8 cellular contexts compared by ENCODE assay signal in the genomic region with DNA sequence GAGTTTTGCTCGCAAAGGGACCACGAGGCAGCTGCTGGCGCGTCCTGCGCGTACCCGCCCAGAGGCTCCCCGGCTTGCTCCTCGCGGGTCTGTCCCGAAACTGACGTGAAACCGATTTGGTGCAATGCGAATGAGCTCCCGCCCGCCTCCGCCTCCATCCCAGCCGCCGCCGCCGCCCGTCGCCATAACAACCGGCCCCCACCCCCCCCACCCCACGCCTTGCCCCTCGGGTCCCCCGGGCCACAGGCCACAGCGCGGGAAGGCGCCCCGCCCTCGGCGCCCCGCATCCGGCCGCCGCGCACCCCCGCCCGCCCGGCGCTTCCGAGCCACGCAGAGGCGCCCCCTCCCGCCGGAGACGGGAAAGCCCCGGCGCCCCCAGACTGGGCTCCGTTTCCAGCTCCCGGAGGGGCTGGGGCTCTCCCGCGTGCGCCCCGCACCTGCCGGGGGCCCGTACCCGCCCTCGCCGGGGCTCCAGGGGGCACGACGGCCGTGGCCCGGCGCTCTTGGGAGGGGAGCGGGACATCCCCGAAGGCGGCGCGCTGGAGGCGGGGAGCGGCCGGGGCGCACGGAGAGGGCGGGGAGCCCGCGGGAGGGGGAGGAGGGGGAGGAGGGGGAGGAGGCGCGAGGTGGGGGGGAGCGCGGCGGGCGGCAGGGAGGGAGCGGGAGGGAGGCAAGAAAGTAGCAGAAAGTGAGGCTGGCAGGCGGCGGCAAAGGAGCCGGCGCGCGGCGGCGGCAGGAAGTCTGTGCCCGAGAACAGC. TPM values are rescaled to one million over a fixed set of nuclear protein-coding genes. Genes with fewer than 3 reads are reported as not detected.
DNase-seq lines count a peak whose midpoint lies in the region; ATAC-seq lines count a peak whose summit lies in the region.

A gene (plus strand): TSS at position 678 of the 758 bp plus-strand sequence.

- H3K9me3 ChIP-seq in NT2/D1 (ENCODE audit: insufficient read depth, low read length) (no peaks in the 10 kb centered on the region), esophagus (ENCODE audit: control insufficient read depth in 2 of 2, insufficient read depth in 1 of 2, low read depth in 1 of 2, low read length in 1 of 2) (no peaks in the 10 kb centered on the region), muscle layer of duodenum (ENCODE audit: control insufficient read depth in 1 of 2, low read length in 2 of 2) (no peaks in the 10 kb centered on the region)

- H3K4me1 ChIP-seq in NT2/D1 (ENCODE audit: insufficient read depth, insufficient read length) (peaks cover 4% of the 10 kb centered on the region), esophagus (ENCODE audit: control insufficient read depth in 2 of 2, insufficient read depth in 2 of 2, low read length in 1 of 2) (peaks cover 0 to 3% of the 10 kb centered on the region in 2 donors), muscle layer of duodenum (ENCODE audit: control insufficient read depth in 1 of 2, insufficient read depth in 2 of 2, low read length in 2 of 2) (peaks cover 7 to 13% of the 10 kb centered on the region in 2 donors)

- DNase-seq in AG20443 (ENCODE audit: low spot score) (peak; percentile 84), NT2/D1 (ENCODE audit: low read depth, low spot score) (peak; percentile 49), activated T-cell treated with anti-CD3 and anti-CD28 coated beads for 48 hours (ENCODE audit: low read depth) (peak; percentile 71)
- DNase-seq in stimulated activated CD8-positive, alpha-beta memory T cell treated with anti-CD3 and anti-CD28 coated beads, Interleukin-7, amount 100 ng/mL, for 48 hours (ENCODE audit: extremely low read depth in 1 of 2, low read depth in 1 of 2): peak; percentile 68 to 70

- ATAC-seq in GM18909 (IDR thresholded peaks at IDR 0.05; ENCODE audit: poor library complexity, unreplicated experiment) (peak; percentile 57), HG03139 (IDR thresholded peaks at IDR 0.05; ENCODE audit: unreplicated experiment) (peak; percentile 44)

- peaks cover 42% of the 10 kb centered on the region for H3K27me3 ChIP-seq in NT2/D1 (ENCODE audit: insufficient read depth, insufficient read length)
- no peaks in the 10 kb centered on the region for H3K27me3 ChIP-seq in esophagus (ENCODE audit: control insufficient read depth in 1 of 2, insufficient read depth in 2 of 2, low read length in 2 of 2)
- H3K27me3 ChIP-seq in muscle layer of duodenum (ENCODE audit: low read depth, low read length): no peaks in the 10 kb centered on the region

- peak within 1 kb of the TSS; percentile 70 for H3K9ac ChIP-seq in NT2/D1 (ENCODE audit: insufficient read length, low read depth)

- H3K27ac ChIP-seq in esophagus (ENCODE audit: low read depth in 2 of 2, low read length in 1 of 2) (peak within 1 kb of the TSS; percentile 89 to 93), muscle layer of duodenum (ENCODE audit: low read length) (peak within 1 kb of the TSS; percentile 41)

- H3K36me3 ChIP-seq in NT2/D1 (ENCODE audit: insufficient read depth, insufficient read length, low read length): no peaks in the 10 kb centered on the region
- H3K36me3 ChIP-seq in esophagus (ENCODE audit: control insufficient read depth in 2 of 2, insufficient read depth in 2 of 2, low read length in 1 of 2): no peaks in the 10 kb centered on the region
- H3K36me3 ChIP-seq in muscle layer of duodenum (ENCODE audit: control insufficient read depth in 1 of 2, insufficient read depth in 2 of 2, low read length in 2 of 2): no peaks in the 10 kb centered on the region

- H3K4me3 ChIP-seq in NT2/D1 (ENCODE audit: insufficient read length, low read depth) (peak within 1 kb of the TSS; percentile 69), esophagus (ENCODE audit: low read depth in 1 of 2, low read length in 2 of 2) (peak within 1 kb of the TSS; percentile 83 to 84), muscle layer of duodenum (ENCODE audit: low read depth in 1 of 2, low read length in 2 of 2) (peak within 1 kb of the TSS; percentile 93 to 96)

- 0 to 1% methylated on average over 39 to 95 of the region's 95 CpGs for WGBS in esophagus, 2 donors

RNA-seq across cellular contexts. Expression of the gene that starts here (rescaled TPM):
- 1 to 10 TPM; 5.4 to 5.6 TPM for polyA plus RNA-seq in esophagus

Comparison
In these comparisons a context has a peak if more than half of its experiments do, and no peak if none do; other contexts are left out.
1. Peak in every context shown above with its lines: DNase-seq, ATAC-seq, H3K4me3 ChIP-seq and H3K27ac ChIP-seq.